Comparison of ENCODE assay signal across 18 cellular contexts in genomic region chr19:12481781-12482504, GRCh38. TPM values are rescaled to one million over a fixed set of nuclear protein-coding genes. Genes with fewer than 3 reads are reported as not detected.
DNase-seq lines count a peak whose midpoint lies in the region; ATAC-seq and TF ChIP-seq lines count a peak whose summit lies in the region.
"Had no signal": no experiment of that assay in that cellular context is flagged by ENCODE, and none has a peak within 500 bp of the region (broad histone marks: within the 10 kb centered on the region; RNA-seq: fewer than 3 reads in every experiment).

No MANE protein-coding gene starts in this region.

- H2AFZ ChIP-seq in SU-DHL-6 (ENCODE audit: low read depth, low read length, severe bottlenecking), result no peak overlapping the region

- H3K4me2 ChIP-seq in SU-DHL-6 (ENCODE audit: low read depth, low read length, poor library complexity, severe bottlenecking), result peak overlapping the region; percentile 14

- DNase-seq in activated naive CD4-positive, alpha-beta T cell (lab: John Stamatoyannopoulos, UW), result no peak
- no peak for DNase-seq in CD14-positive monocyte (ENCODE audit: low spot score)
- DNase-seq in ureter (ENCODE audit: low spot score), result no peak
- DNase-seq in activated effector memory CD4-positive, alpha-beta T cell treated with anti-CD3 and anti-CD28 coated beads, Interleukin-2, amount 50 U/mL, for 16 hours, result no peak
- DNase-seq: dorsolateral prefrontal cortex; hippocampal formation; left lung; NCI-H1930; NCI-H69; stimulated activated CD4-positive, alpha-beta T cell treated with anti-CD3 and anti-CD28 coated beads, Interleukin-4, amount 100 ng/mL, for 4 hours; SW 1271 had no signal

- H3F3A ChIP-seq in SU-DHL-6 (ENCODE audit: insufficient read depth), result no peaks in the 10 kb centered on the region

- H3K9me3 ChIP-seq in SU-DHL-6 (ENCODE audit: insufficient read depth, low read length) (no peaks in the 10 kb centered on the region), iPS-18c (ENCODE audit: control insufficient read depth, insufficient read depth, low read length) (no peaks in the 10 kb centered on the region)
- H3K9me3 ChIP-seq: left lung, vagina had no signal

- H3K27ac Mint-ChIP-seq in activated naive CD4-positive, alpha-beta T cell treated with anti-CD3 and anti-CD28 coated beads, Interleukin-2, amount 50 U/mL, for 24 hours, result peak overlapping the region; percentile 87
- H3K27ac Mint-ChIP-seq in CD14-positive monocyte, result peak overlapping the region in 1 of 7 donors; percentile 44
- H3K27ac Mint-ChIP-seq: WTC11 had no signal

- no peak overlapping the region for H3K27ac ChIP-seq in SU-DHL-6 (ENCODE audit: low read depth, low read length)
- H3K27ac ChIP-seq: dorsolateral prefrontal cortex, left lung, vagina had no signal

- no peaks in the 10 kb centered on the region for H3K36me3 ChIP-seq in SU-DHL-6 (ENCODE audit: low read length)
- H3K36me3 ChIP-seq: left lung, vagina had no signal

- H3K4me1 Mint-ChIP-seq in activated naive CD4-positive, alpha-beta T cell treated with anti-CD3 and anti-CD28 coated beads, Interleukin-2, amount 50 U/mL, for 24 hours, result peaks cover 47% of the 10 kb centered on the region
- peaks cover 31% of the 10 kb centered on the region for H3K4me1 Mint-ChIP-seq in CD14-positive monocyte

- intact Hi-C loops in CD14-positive monocyte (cut with micrococcal nuclease), result loop anchor here in 1 of 2 donors (5.0 kb wide), 2 partner anchors 40 to 70 kb away; partner anchors contain the start of genes ZNF443 and ZNF564

- H3K4me3 ChIP-seq in SU-DHL-6 (ENCODE audit: insufficient read depth, low read length, poor library complexity, severe bottlenecking) (no peak overlapping the region), iPS-18c (ENCODE audit: insufficient read depth, low read depth, low read length) (peak overlapping the region; percentile 9; the same call in 1 of the 2 replicates)
- H3K4me3 ChIP-seq: left lung, vagina had no signal

- H3K9me3 Mint-ChIP-seq in activated naive CD4-positive, alpha-beta T cell treated with anti-CD3 and anti-CD28 coated beads, Interleukin-2, amount 50 U/mL, for 24 hours, result no peaks in the 10 kb centered on the region
- H3K9me3 Mint-ChIP-seq in CD14-positive monocyte, result peaks cover 4 to 25% (median 13%) of the 10 kb centered on the region in 7 donors
- H3K9me3 Mint-ChIP-seq: WTC11 had no signal

- H3K27me3 ChIP-seq in SU-DHL-6 (ENCODE audit: low read length), result no peaks in the 10 kb centered on the region
- H3K27me3 ChIP-seq: dorsolateral prefrontal cortex, left lung, vagina had no signal

- peaks cover 10% of the 10 kb centered on the region; the same call in 1 of the 2 replicates for H3K79me2 ChIP-seq in SU-DHL-6 (ENCODE audit: insufficient read depth, low read length)

- H3K9me2 ChIP-seq in SU-DHL-6 (replicated peaks; ENCODE audit: insufficient read depth, low read length), result no peaks in the 10 kb centered on the region

- peak overlapping the region; percentile 35 for H3K4me3 Mint-ChIP-seq in activated naive CD4-positive, alpha-beta T cell treated with anti-CD3 and anti-CD28 coated beads, Interleukin-2, amount 50 U/mL, for 24 hours
- H3K4me3 Mint-ChIP-seq in CD14-positive monocyte, result no peak overlapping the region

- no peak for ATAC-seq in GM21526 (IDR thresholded peaks at IDR 0.05; ENCODE audit: low FRiP score, unreplicated experiment)
- ATAC-seq: left lung, sciatic nerve, WTC11 had no signal

- H3K27me3 Mint-ChIP-seq in activated naive CD4-positive, alpha-beta T cell treated with anti-CD3 and anti-CD28 coated beads, Interleukin-2, amount 50 U/mL, for 24 hours, result no peaks in the 10 kb centered on the region
- H3K27me3 Mint-ChIP-seq in CD14-positive monocyte (ENCODE audit: low read depth in 3 of 3), result peaks cover 2 to 5% (median 3%) of the 10 kb centered on the region in 3 donors

- no peak for TF ChIP-seq CTCF in SU-DHL-6 (IDR thresholded peaks at IDR 0.05; ENCODE audit: insufficient read depth, low read length, poor library complexity, severe bottlenecking)
- no peak for TF ChIP-seq CTCF in CD14-positive monocyte (IDR thresholded peaks at IDR 0.05)

- H3K36me3 Mint-ChIP-seq in activated naive CD4-positive, alpha-beta T cell treated with anti-CD3 and anti-CD28 coated beads, Interleukin-2, amount 50 U/mL, for 24 hours, result no peaks in the 10 kb centered on the region
- H3K36me3 Mint-ChIP-seq in CD14-positive monocyte, result peaks cover 2 to 11% of the 10 kb centered on the region in 2 donors
- H3K36me3 Mint-ChIP-seq: WTC11 had no signal

- no peak overlapping the region; the same call in 1 of the 2 replicates for H3K9ac ChIP-seq in SU-DHL-6 (ENCODE audit: low read length)

- H4K20me1 ChIP-seq in SU-DHL-6 (ENCODE audit: low read depth, low read length), result no peaks in the 10 kb centered on the region

RNA-seq across cellular contexts. Expression of gene ZNF709, which starts 2.7 kb away (rescaled TPM):
- under 1 TPM; 0.15 to 0.19 TPM for polyA plus RNA-seq in CD14-positive monocyte
- total RNA-seq in ureter, result 3.9 TPM

RNA-seq across cellular contexts. Expression of gene ZNF443, which starts 41.1 kb away (rescaled TPM):
- polyA plus RNA-seq in CD14-positive monocyte, result under 1 TPM; 0.24 to 1.00 TPM
- total RNA-seq in ureter, result 10.9 TPM
